In the genomic region with DNA sequence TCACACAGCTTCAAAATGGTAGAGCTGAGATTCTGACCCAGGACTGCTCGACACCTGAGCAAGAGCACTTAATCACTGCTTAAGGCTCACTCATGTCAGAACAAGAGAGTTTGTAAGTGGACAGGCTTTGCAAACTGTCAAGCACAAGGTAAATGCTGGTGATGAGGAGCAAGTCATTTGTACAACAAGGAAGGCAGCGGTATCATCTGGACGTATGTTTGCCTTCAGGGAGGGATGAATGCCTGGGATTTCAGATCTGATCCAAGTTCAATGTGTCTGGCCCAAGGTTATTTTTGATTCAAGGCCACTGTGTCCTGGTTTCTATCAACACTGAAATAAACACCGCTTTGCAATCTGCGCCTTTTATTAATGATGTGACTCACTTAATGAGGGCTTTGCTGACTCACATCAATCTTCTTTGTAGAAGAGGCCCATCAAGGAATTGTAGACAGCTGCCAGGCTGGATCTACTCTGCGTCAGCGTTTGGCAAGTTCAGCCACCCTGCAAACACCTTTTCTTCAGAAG, we compare ENCODE assay signal across 15 cellular contexts.
DNase-seq lines count a peak whose midpoint lies in the region; TF ChIP-seq lines count a peak whose summit lies in the region.
"Had no signal": no experiment of that assay in that cellular context is flagged by ENCODE, and none has a peak within 500 bp of the region (broad histone marks: within the 10 kb centered on the region; RNA-seq: fewer than 3 reads in every experiment).

No MANE protein-coding gene starts in this region.

- no peaks in the 10 kb centered on the region for H4K20me1 ChIP-seq in Karpas-422 (ENCODE audit: insufficient read depth, low read depth, low read length)

- TF ChIP-seq CTCF in left ventricle myocardium inferior (IDR thresholded peaks at IDR 0.05; ENCODE audit: borderline replicate concordance), result no peak

- H2AFZ ChIP-seq in Karpas-422 (ENCODE audit: low read length), result no peak overlapping the region

- H3K27ac ChIP-seq in left ventricle myocardium inferior (replicated peaks) (peak overlapping the region; percentile 78), skin epidermis (peak overlapping the region in 13 of 21 experiments; percentile 3 to 73 (median 42)), Karpas-422 (ENCODE audit: low read length) (no peak overlapping the region)
- H3K27ac ChIP-seq: C4-2B, Peyer's patch, tibial artery had no signal

- intact Hi-C loops in left ventricle myocardium inferior (cut with micrococcal nuclease), result no loop called here

- no peaks in the 10 kb centered on the region for H3K79me2 ChIP-seq in Karpas-422 (ENCODE audit: low read length)

- no peak overlapping the region for H3K4me2 ChIP-seq in Karpas-422 (ENCODE audit: low read depth, low read length, poor library complexity, severe bottlenecking)

- H3K4me3 ChIP-seq in left ventricle myocardium inferior, result no peak overlapping the region
- H3K4me3 ChIP-seq in skin epidermis, result no peak overlapping the region
- no peak overlapping the region for H3K4me3 ChIP-seq in Karpas-422 (ENCODE audit: low read length)
- H3K4me3 ChIP-seq: Peyer's patch, tibial artery had no signal

- H3K9me3 ChIP-seq in left ventricle myocardium inferior (replicated peaks) (peaks cover 27% of the 10 kb centered on the region), Karpas-422 (ENCODE audit: low read length) (peaks cover 2% of the 10 kb centered on the region)
- H3K9me3 ChIP-seq: tibial artery had no signal

- no peaks in the 10 kb centered on the region for H3K9me2 ChIP-seq in Karpas-422 (replicated peaks; ENCODE audit: insufficient read depth, low read length)

- DNase-seq in HT-29 (ENCODE audit: low spot score), result peak; percentile 45
- peak; percentile 64 for DNase-seq in astrocyte of the hippocampus (ENCODE audit: low read depth, low spot score)
- DNase-seq in left ventricle myocardium inferior, result peak; percentile 20
- no peak for DNase-seq in NCI-H345 treated with DMSO at 0.1 percent for 48 hours (lab: John Stamatoyannopoulos, UW; ENCODE audit: unreplicated experiment)
- no peak for DNase-seq in Karpas-422
- DNase-seq in iPS-NIHi11 (ENCODE audit: low spot score), result no peak
- DNase-seq: activated CD4-positive, alpha-beta memory T cell treated with anti-CD3 and anti-CD28 coated beads, Interleukin-2, amount 10 ng/mL, durations not matched to agents 7 days and 5 days; activated T-cell treated with anti-CD3 and anti-CD28 coated beads, Interleukin-2, amount 50 U/mL, for 4 hours; kidney; NCI-H2081 treated with DMSO at 0.1 percent for 48 hours; NCI-H774; Peyer's patch; tibial artery had no signal

- H3K36me3 ChIP-seq in left ventricle myocardium inferior (no peaks in the 10 kb centered on the region), Karpas-422 (ENCODE audit: insufficient read depth, low read length) (no peaks in the 10 kb centered on the region; the same call in 1 of the 2 replicates)
- H3K36me3 ChIP-seq: Peyer's patch, tibial artery had no signal

- H3K27me3 ChIP-seq in left ventricle myocardium inferior (ENCODE audit: low read depth) (no peaks in the 10 kb centered on the region), Karpas-422 (ENCODE audit: low read length) (no peaks in the 10 kb centered on the region)
- H3K27me3 ChIP-seq: Peyer's patch, tibial artery had no signal

- H3K9ac ChIP-seq in Karpas-422 (ENCODE audit: low read length), result no peak overlapping the region

- H3K4me1 ChIP-seq in left ventricle myocardium inferior (peaks cover 17% of the 10 kb centered on the region), Karpas-422 (ENCODE audit: low read length) (no peaks in the 10 kb centered on the region)
- H3K4me1 ChIP-seq: Peyer's patch, tibial artery had no signal

Comparison
In these comparisons a context has a peak if more than half of its experiments do, and no peak if none do; other contexts are left out.
1. DNase-seq: peak in HT-29 (single experiment), astrocyte of the hippocampus (single experiment) and left ventricle myocardium inferior (single experiment); none in NCI-H345 treated with DMSO at 0.1 percent for 48 hours (single experiment), Karpas-422 (single experiment) and iPS-NIHi11 (single experiment).